In genomic region chr10:77393821-77394501, GRCh38 we compare ENCODE assay signal across 18 cellular contexts.
DNase-seq lines count a peak whose midpoint lies in the region; ATAC-seq, FAIRE-seq and TF ChIP-seq lines count a peak whose summit lies in the region.
"Had no signal": no experiment of that assay in that cellular context is flagged by ENCODE, and none has a peak within 500 bp of the region (broad histone marks: within the 10 kb centered on the region; RNA-seq: fewer than 3 reads in every experiment).

No MANE protein-coding gene starts in this region.

- H4K8ac ChIP-seq in neuronal stem cell (ENCODE audit: low read depth, low read length), result no peak overlapping the region

- peaks cover 36% of the 10 kb centered on the region for H3K4me1 ChIP-seq in A549
- H3K4me1 ChIP-seq in endodermal cell (ENCODE audit: control insufficient read depth, insufficient read depth, low read length), result peaks cover 17% of the 10 kb centered on the region
- peaks cover 0 to 3% of the 10 kb centered on the region in 2 donors for H3K4me1 ChIP-seq in neuronal stem cell (ENCODE audit: control insufficient read depth in 2 of 2, insufficient read depth in 1 of 2, low read depth in 1 of 2, low read length in 2 of 2)

- no peak overlapping the region for H2BK120ac ChIP-seq in neuronal stem cell (ENCODE audit: low read depth, low read length)

- no peak overlapping the region for H2BK12ac ChIP-seq in neuronal stem cell (ENCODE audit: low read length)

- no peak overlapping the region for H3K23ac ChIP-seq in neuronal stem cell (ENCODE audit: low read depth, low read length, poor library complexity)

- H3K14ac ChIP-seq in neuronal stem cell (ENCODE audit: low read length), result no peak overlapping the region

- no peak overlapping the region for H3K27ac Mint-ChIP-seq in endodermal cell
- no peak overlapping the region for H3K27ac Mint-ChIP-seq in stimulated activated naive CD8-positive, alpha-beta T cell treated with anti-CD3 and anti-CD28 coated beads, Interleukin-15, amount 100 ng/mL, for 72 hours
- H3K27ac Mint-ChIP-seq: activated CD8-positive, alpha-beta T cell treated with anti-CD3 and anti-CD28 coated beads, Interleukin-2, amount 10 ng/mL, durations not matched to agents 7 days and 5 days; activated T-helper 17 cell treated with anti-CD3 and anti-CD28 coated beads, Interleukin-2, amount 50 U/mL, for 72 hours; dendritic cell treated with granulocyte-macrophage colony-stimulating factor and Interleukin-4, amounts not matched to agents 40 ng/mL and 50 ng/mL, for 4 days had no signal

- H3K4me3 ChIP-seq in A549, result no peak overlapping the region
- H3K4me3 ChIP-seq in endodermal cell (ENCODE audit: low read length), result no peak overlapping the region
- H3K4me3 ChIP-seq in neuronal stem cell (ENCODE audit: low read length in 2 of 2), result no peak overlapping the region

- no peak for FAIRE-seq in A549 (lab: Jason Lieb, UNC)
- FAIRE-seq: GM12891 had no signal

- no peak overlapping the region for H3K4me2 ChIP-seq in A549
- no peak overlapping the region for H3K4me2 ChIP-seq in neuronal stem cell (ENCODE audit: insufficient read depth, low read length, poor library complexity, severe bottlenecking)

- H2BK5ac ChIP-seq in neuronal stem cell (ENCODE audit: low read length), result peak overlapping the region; percentile 15

- peaks cover 1% of the 10 kb centered on the region for H3K79me1 ChIP-seq in neuronal stem cell (ENCODE audit: low read depth, low read length)

- TF ChIP-seq POLR2A in A549 (IDR thresholded peaks at IDR 0.05; ENCODE audit: low read length), result no peak

- peak overlapping the region; percentile 45 for H2BK15ac ChIP-seq in neuronal stem cell (ENCODE audit: low read length)

- H3K27me3 ChIP-seq in endodermal cell (ENCODE audit: control insufficient read depth, insufficient read depth, low read length, poor library complexity, severe bottlenecking) (no peaks in the 10 kb centered on the region), neuronal stem cell (ENCODE audit: control insufficient read depth in 3 of 3, insufficient read depth in 3 of 3, low read depth in 1 of 3, low read length in 3 of 3) (no peaks in the 10 kb centered on the region)

- no peak for TF ChIP-seq RAD21 in A549 (conservative IDR thresholded peaks at IDR 0.05 in 1 of 2, IDR thresholded peaks at IDR 0.05 in 1 of 2)

- no peaks in the 10 kb centered on the region for H3K27me3 Mint-ChIP-seq in endodermal cell (ENCODE audit: insufficient read depth)
- H3K27me3 Mint-ChIP-seq in stimulated activated naive CD8-positive, alpha-beta T cell treated with anti-CD3 and anti-CD28 coated beads, Interleukin-15, amount 100 ng/mL, for 72 hours, result no peaks in the 10 kb centered on the region
- H3K27me3 Mint-ChIP-seq: activated T-helper 17 cell treated with anti-CD3 and anti-CD28 coated beads, Interleukin-2, amount 50 U/mL, for 72 hours had no signal

- no peak overlapping the region for H3K4me3 Mint-ChIP-seq in endodermal cell
- no peak overlapping the region for H3K4me3 Mint-ChIP-seq in stimulated activated naive CD8-positive, alpha-beta T cell treated with anti-CD3 and anti-CD28 coated beads, Interleukin-15, amount 100 ng/mL, for 72 hours
- H3K4me3 Mint-ChIP-seq: activated CD8-positive, alpha-beta T cell treated with anti-CD3 and anti-CD28 coated beads, Interleukin-2, amount 10 ng/mL, durations not matched to agents 7 days and 5 days; activated T-helper 17 cell treated with anti-CD3 and anti-CD28 coated beads, Interleukin-2, amount 50 U/mL, for 72 hours; dendritic cell treated with granulocyte-macrophage colony-stimulating factor and Interleukin-4, amounts not matched to agents 40 ng/mL and 50 ng/mL, for 4 days had no signal

- H3K9ac ChIP-seq in endodermal cell (ENCODE audit: extremely low read depth, low read length, poor library complexity, severe bottlenecking) (no peak overlapping the region), neuronal stem cell (ENCODE audit: low read depth, low read length, poor library complexity) (no peak overlapping the region)

- H3K9me3 ChIP-seq in A549 (no peaks in the 10 kb centered on the region), endodermal cell (ENCODE audit: control insufficient read depth, low read length) (no peaks in the 10 kb centered on the region), neuronal stem cell (replicated peaks in 1 of 2; ENCODE audit: control insufficient read depth in 2 of 2, insufficient read depth in 1 of 2, low read depth in 1 of 2, low read length in 2 of 2) (no peaks in the 10 kb centered on the region)

- ATAC-seq in A549 (no peak), HG03571 (IDR thresholded peaks at IDR 0.05; ENCODE audit: unreplicated experiment) (no peak), GM18867 (IDR thresholded peaks at IDR 0.05; ENCODE audit: unreplicated experiment) (no peak)
- no peak for ATAC-seq in stimulated activated naive CD8-positive, alpha-beta T cell treated with anti-CD3 and anti-CD28 coated beads, Interleukin-15, amount 100 ng/mL, for 72 hours
- ATAC-seq: activated CD8-positive, alpha-beta T cell treated with anti-CD3 and anti-CD28 coated beads, Interleukin-2, amount 10 ng/mL, durations not matched to agents 7 days and 5 days; activated T-helper 17 cell treated with anti-CD3 and anti-CD28 coated beads, Interleukin-2, amount 50 U/mL, for 72 hours had no signal

- peaks cover 27% of the 10 kb centered on the region for H3K4me1 Mint-ChIP-seq in endodermal cell
- no peaks in the 10 kb centered on the region for H3K4me1 Mint-ChIP-seq in stimulated activated naive CD8-positive, alpha-beta T cell treated with anti-CD3 and anti-CD28 coated beads, Interleukin-15, amount 100 ng/mL, for 72 hours
- H3K4me1 Mint-ChIP-seq: activated T-helper 17 cell treated with anti-CD3 and anti-CD28 coated beads, Interleukin-2, amount 50 U/mL, for 72 hours had no signal

- POLR2A ChIA-PET in A549 (lab: Yijun Ruan, JAX), result no interaction called here

- peak overlapping the region; percentile 78 for H2AK5ac ChIP-seq in neuronal stem cell (ENCODE audit: low read depth, low read length)

- DNase-seq in A549 (ENCODE audit: low read depth in 1 of 2, low spot score in 1 of 2) (no peak), M059J (ENCODE audit: low read depth) (peak; percentile 29), endodermal cell (peak; percentile 37), neuronal stem cell (ENCODE audit: low spot score) (no peak), 8988T (no peak)
- no peak for DNase-seq in stimulated activated naive CD8-positive, alpha-beta T cell treated with anti-CD3 and anti-CD28 coated beads, Interleukin-15, amount 100 ng/mL, for 72 hours
- DNase-seq: activated CD8-positive, alpha-beta T cell treated with anti-CD3 and anti-CD28 coated beads, Interleukin-2, amount 10 ng/mL, durations not matched to agents 7 days and 5 days; aorta; C1 segment of cervical spinal cord; KG1; NCI-H2029 treated with DMSO at 0.1 percent for 48 hours; nucleus accumbens had no signal

- CTCF ChIA-PET in A549 (lab: Yijun Ruan, JAX), result interaction anchor here (0.5 to 7.6 kb wide), 15 partner anchors 8 to 317 kb away, joined by 3 to 102 read pairs (median 5); partner anchors contain the start of gene KCNMA1

- H3K36me3 ChIP-seq in endodermal cell (ENCODE audit: control insufficient read depth, insufficient read depth, low read length) (no peaks in the 10 kb centered on the region), neuronal stem cell (replicated peaks in 1 of 2; ENCODE audit: control insufficient read depth in 2 of 2, insufficient read depth in 2 of 2, low read length in 2 of 2) (no peaks in the 10 kb centered on the region)

- no peaks in the 10 kb centered on the region for H3K9me3 Mint-ChIP-seq in endodermal cell
- H3K9me3 Mint-ChIP-seq in stimulated activated naive CD8-positive, alpha-beta T cell treated with anti-CD3 and anti-CD28 coated beads, Interleukin-15, amount 100 ng/mL, for 72 hours, result no peaks in the 10 kb centered on the region
- H3K9me3 Mint-ChIP-seq: activated T-helper 17 cell treated with anti-CD3 and anti-CD28 coated beads, Interleukin-2, amount 50 U/mL, for 72 hours; dendritic cell treated with granulocyte-macrophage colony-stimulating factor and Interleukin-4, amounts not matched to agents 40 ng/mL and 50 ng/mL, for 4 days had no signal

- H3K18ac ChIP-seq in neuronal stem cell (ENCODE audit: low read length), result peak overlapping the region; percentile 15

- no peak overlapping the region for H2AFZ ChIP-seq in neuronal stem cell (ENCODE audit: low read length)

- no peak overlapping the region for H4K91ac ChIP-seq in neuronal stem cell (ENCODE audit: low read depth, low read length, poor library complexity)

- 96% methylated on average over 7 of the region's 9 CpGs for WGBS in A549 (ENCODE audit: missing lambda C conversion rate)
- 91 to 94% methylated on average over 7 to 9 of the region's 9 CpGs for WGBS in endodermal cell (ENCODE audit: insufficient coverage in 1 of 2, insufficient read length in 1 of 2), 2 experiments
- no CpG with 5 or more reads among the region's 9 CpGs for WGBS in neuronal stem cell (ENCODE audit: extremely low coverage in 2 of 2, insufficient read length in 2 of 2, insufficient replicate concordance in 1 of 2), 2 donors

- H3K27ac ChIP-seq in A549 (peak overlapping the region; percentile 69 to 83), endodermal cell (ENCODE audit: low read depth, low read length) (no peak overlapping the region), neuronal stem cell (replicated peaks; ENCODE audit: low read length) (no peak overlapping the region)
- H3K27ac ChIP-seq: HL-60 had no signal

- H3K4ac ChIP-seq in neuronal stem cell (ENCODE audit: low read length), result no peak overlapping the region

- no peak for TF ChIP-seq CTCF in A549 (IDR thresholded peaks at IDR 0.05)
- no peak for TF ChIP-seq CTCF in endodermal cell (conservative IDR thresholded peaks at IDR 0.05)

- TF ChIP-seq EP300 in A549 (IDR thresholded peaks at IDR 0.05), result no peak

- H3K36me3 Mint-ChIP-seq in endodermal cell (ENCODE audit: low read depth), result no peaks in the 10 kb centered on the region

TF ChIP-seq in A549, 52 proteins besides CTCF, POLR2A, EP300 and RAD21 (continues in another document):
- no peak for TF ChIP-seq ELK1 (IDR thresholded peaks at IDR 0.05; ENCODE audit: low read depth, low read length)
- TF ChIP-seq CEBPB (IDR thresholded peaks at IDR 0.05), result no peak
- TF ChIP-seq SMC3 (IDR thresholded peaks at IDR 0.05), result no peak
- TF ChIP-seq MAFK (IDR thresholded peaks at IDR 0.05; ENCODE audit: partially characterized antibody), result no peak
- TF ChIP-seq ZSCAN20 (CRISPR knock-in tag; IDR thresholded peaks at IDR 0.05), result no peak
- no peak for TF ChIP-seq GATA3 (IDR thresholded peaks at IDR 0.05; ENCODE audit: borderline replicate concordance)
- no peak for TF ChIP-seq CHD2 (IDR thresholded peaks at IDR 0.05; ENCODE audit: low read length, partially characterized antibody)
- TF ChIP-seq TFCP2L1 (CRISPR knock-in tag; IDR thresholded peaks at IDR 0.05), result no peak

Comparison
In these comparisons a context has a peak if more than half of its experiments do, and no peak if none do; other contexts are left out.
1. DNase-seq: peak in M059J (single experiment) and endodermal cell (single experiment); none in A549 (0 of 2), neuronal stem cell (single experiment), stimulated activated naive CD8-positive, alpha-beta T cell treated with anti-CD3 and anti-CD28 coated beads, Interleukin-15, amount 100 ng/mL, for 72 hours (0 of 2) and 8988T (single experiment).
2. H3K27ac ChIP-seq: peak in A549 (2 of 2); none in endodermal cell (single experiment) and neuronal stem cell (single experiment).